ENCODE assay signal across 1 cellular context in genomic region chr1:101410048-101410878, GRCh38.
TF ChIP-seq lines count a peak whose summit lies in the region.

No MANE protein-coding gene starts in this region.

TF ChIP-seq in GM12878, 131 proteins besides CTCF, POLR2A, EP300 and RAD21 (continued from another document and continues in another):
- peak in 1 of 2 experiments; percentile 71; a peak in 2 of 3 replicates for TF ChIP-seq EGR1 (IDR thresholded peaks at IDR 0.05; ENCODE audit: borderline replicate concordance in 1 of 2, low read depth in 2 of 2, low read length in 2 of 2)
- peak; percentile 91 for TF ChIP-seq PAX5 (IDR thresholded peaks at IDR 0.05; ENCODE audit: borderline replicate concordance, low read depth, low read length)
- TF ChIP-seq STAT3 (IDR thresholded peaks at IDR 0.05; ENCODE audit: low read depth, low read length), result 0 out of 2 replicates have a peak, but pooled peaks have one; percentile 17
- TF ChIP-seq PBX3 (IDR thresholded peaks at IDR 0.05; ENCODE audit: insufficient replicate concordance, low read depth, low read length), result no peak
- TF ChIP-seq ELK1 (IDR thresholded peaks at IDR 0.05; ENCODE audit: low read depth, low read length), result no peak
- 0 out of 2 replicates have a peak, but pooled peaks have one; percentile 39 for TF ChIP-seq GABPA (IDR thresholded peaks at IDR 0.05; ENCODE audit: low read depth)
- TF ChIP-seq, protein P1, sequence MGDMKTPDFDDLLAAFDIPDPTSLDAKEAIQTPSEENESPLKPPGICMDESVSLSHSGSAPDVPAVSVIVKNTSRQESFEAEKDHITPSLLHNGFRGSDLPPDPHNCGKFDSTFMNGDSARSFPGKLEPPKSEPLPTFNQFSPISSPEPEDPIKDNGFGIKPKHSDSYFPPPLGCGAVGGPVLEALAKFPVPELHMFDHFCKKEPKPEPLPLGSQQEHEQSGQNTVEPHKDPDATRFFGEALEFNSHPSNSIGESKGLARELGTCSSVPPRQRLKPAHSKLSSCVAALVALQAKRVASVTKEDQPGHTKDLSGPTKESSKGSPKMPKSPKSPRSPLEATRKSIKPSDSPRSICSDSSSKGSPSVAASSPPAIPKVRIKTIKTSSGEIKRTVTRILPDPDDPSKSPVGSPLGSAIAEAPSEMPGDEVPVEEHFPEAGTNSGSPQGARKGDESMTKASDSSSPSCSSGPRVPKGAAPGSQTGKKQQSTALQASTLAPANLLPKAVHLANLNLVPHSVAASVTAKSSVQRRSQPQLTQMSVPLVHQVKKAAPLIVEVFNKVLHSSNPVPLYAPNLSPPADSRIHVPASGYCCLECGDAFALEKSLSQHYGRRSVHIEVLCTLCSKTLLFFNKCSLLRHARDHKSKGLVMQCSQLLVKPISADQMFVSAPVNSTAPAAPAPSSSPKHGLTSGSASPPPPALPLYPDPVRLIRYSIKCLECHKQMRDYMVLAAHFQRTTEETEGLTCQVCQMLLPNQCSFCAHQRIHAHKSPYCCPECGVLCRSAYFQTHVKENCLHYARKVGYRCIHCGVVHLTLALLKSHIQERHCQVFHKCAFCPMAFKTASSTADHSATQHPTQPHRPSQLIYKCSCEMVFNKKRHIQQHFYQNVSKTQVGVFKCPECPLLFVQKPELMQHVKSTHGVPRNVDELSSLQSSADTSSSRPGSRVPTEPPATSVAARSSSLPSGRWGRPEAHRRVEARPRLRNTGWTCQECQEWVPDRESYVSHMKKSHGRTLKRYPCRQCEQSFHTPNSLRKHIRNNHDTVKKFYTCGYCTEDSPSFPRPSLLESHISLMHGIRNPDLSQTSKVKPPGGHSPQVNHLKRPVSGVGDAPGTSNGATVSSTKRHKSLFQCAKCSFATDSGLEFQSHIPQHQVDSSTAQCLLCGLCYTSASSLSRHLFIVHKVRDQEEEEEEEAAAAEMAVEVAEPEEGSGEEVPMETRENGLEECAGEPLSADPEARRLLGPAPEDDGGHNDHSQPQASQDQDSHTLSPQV (IDR thresholded peaks at IDR 0.05), result peak; percentile 61
- peak; percentile 78 for TF ChIP-seq DPF2 (IDR thresholded peaks at IDR 0.05)
- TF ChIP-seq, protein P2, sequence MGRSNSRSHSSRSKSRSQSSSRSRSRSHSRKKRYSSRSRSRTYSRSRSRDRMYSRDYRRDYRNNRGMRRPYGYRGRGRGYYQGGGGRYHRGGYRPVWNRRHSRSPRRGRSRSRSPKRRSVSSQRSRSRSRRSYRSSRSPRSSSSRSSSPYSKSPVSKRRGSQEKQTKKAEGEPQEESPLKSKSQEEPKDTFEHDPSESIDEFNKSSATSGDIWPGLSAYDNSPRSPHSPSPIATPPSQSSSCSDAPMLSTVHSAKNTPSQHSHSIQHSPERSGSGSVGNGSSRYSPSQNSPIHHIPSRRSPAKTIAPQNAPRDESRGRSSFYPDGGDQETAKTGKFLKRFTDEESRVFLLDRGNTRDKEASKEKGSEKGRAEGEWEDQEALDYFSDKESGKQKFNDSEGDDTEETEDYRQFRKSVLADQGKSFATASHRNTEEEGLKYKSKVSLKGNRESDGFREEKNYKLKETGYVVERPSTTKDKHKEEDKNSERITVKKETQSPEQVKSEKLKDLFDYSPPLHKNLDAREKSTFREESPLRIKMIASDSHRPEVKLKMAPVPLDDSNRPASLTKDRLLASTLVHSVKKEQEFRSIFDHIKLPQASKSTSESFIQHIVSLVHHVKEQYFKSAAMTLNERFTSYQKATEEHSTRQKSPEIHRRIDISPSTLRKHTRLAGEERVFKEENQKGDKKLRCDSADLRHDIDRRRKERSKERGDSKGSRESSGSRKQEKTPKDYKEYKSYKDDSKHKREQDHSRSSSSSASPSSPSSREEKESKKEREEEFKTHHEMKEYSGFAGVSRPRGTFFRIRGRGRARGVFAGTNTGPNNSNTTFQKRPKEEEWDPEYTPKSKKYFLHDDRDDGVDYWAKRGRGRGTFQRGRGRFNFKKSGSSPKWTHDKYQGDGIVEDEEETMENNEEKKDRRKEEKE (IDR thresholded peaks at IDR 0.05), result no peak
- no peak for TF ChIP-seq KDM1A (IDR thresholded peaks at IDR 0.05; ENCODE audit: borderline replicate concordance)
- no peak for TF ChIP-seq ZZZ3 (IDR thresholded peaks at IDR 0.05; ENCODE audit: control insufficient read depth, insufficient read length, low read depth)
- peak; percentile 98 to 99 for TF ChIP-seq IKZF2 (IDR thresholded peaks at IDR 0.05)
- peak; percentile 92 for TF ChIP-seq POLR2AphosphoS5 (IDR thresholded peaks at IDR 0.05; ENCODE audit: low read length)
- TF ChIP-seq SIX5 (IDR thresholded peaks at IDR 0.05; ENCODE audit: low read depth, low read length, severe bottlenecking), result no peak
- no peak for TF ChIP-seq CHD4 (IDR thresholded peaks at IDR 0.05)
- peak; percentile 25 for TF ChIP-seq RELA (IDR thresholded peaks at IDR 0.05; ENCODE audit: borderline replicate concordance, partially characterized antibody)
- no peak; the same call in none of the 2 replicates for TF ChIP-seq CBFB (IDR thresholded peaks at IDR 0.05; ENCODE audit: low read depth)
- TF ChIP-seq ATF3 (IDR thresholded peaks at IDR 0.05; ENCODE audit: borderline replicate concordance, extremely low read depth, low read depth, low read length), result no peak
- TF ChIP-seq, protein P3, sequence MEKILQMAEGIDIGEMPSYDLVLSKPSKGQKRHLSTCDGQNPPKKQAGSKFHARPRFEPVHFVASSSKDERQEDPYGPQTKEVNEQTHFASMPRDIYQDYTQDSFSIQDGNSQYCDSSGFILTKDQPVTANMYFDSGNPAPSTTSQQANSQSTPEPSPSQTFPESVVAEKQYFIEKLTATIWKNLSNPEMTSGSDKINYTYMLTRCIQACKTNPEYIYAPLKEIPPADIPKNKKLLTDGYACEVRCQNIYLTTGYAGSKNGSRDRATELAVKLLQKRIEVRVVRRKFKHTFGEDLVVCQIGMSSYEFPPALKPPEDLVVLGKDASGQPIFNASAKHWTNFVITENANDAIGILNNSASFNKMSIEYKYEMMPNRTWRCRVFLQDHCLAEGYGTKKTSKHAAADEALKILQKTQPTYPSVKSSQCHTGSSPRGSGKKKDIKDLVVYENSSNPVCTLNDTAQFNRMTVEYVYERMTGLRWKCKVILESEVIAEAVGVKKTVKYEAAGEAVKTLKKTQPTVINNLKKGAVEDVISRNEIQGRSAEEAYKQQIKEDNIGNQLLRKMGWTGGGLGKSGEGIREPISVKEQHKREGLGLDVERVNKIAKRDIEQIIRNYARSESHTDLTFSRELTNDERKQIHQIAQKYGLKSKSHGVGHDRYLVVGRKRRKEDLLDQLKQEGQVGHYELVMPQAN (conservative IDR thresholded peaks at IDR 0.05), result no peak; the same call in 1 of the 2 replicates
- TF ChIP-seq ZSCAN29 (IDR thresholded peaks at IDR 0.05), result no peak
- TF ChIP-seq, protein P4, sequence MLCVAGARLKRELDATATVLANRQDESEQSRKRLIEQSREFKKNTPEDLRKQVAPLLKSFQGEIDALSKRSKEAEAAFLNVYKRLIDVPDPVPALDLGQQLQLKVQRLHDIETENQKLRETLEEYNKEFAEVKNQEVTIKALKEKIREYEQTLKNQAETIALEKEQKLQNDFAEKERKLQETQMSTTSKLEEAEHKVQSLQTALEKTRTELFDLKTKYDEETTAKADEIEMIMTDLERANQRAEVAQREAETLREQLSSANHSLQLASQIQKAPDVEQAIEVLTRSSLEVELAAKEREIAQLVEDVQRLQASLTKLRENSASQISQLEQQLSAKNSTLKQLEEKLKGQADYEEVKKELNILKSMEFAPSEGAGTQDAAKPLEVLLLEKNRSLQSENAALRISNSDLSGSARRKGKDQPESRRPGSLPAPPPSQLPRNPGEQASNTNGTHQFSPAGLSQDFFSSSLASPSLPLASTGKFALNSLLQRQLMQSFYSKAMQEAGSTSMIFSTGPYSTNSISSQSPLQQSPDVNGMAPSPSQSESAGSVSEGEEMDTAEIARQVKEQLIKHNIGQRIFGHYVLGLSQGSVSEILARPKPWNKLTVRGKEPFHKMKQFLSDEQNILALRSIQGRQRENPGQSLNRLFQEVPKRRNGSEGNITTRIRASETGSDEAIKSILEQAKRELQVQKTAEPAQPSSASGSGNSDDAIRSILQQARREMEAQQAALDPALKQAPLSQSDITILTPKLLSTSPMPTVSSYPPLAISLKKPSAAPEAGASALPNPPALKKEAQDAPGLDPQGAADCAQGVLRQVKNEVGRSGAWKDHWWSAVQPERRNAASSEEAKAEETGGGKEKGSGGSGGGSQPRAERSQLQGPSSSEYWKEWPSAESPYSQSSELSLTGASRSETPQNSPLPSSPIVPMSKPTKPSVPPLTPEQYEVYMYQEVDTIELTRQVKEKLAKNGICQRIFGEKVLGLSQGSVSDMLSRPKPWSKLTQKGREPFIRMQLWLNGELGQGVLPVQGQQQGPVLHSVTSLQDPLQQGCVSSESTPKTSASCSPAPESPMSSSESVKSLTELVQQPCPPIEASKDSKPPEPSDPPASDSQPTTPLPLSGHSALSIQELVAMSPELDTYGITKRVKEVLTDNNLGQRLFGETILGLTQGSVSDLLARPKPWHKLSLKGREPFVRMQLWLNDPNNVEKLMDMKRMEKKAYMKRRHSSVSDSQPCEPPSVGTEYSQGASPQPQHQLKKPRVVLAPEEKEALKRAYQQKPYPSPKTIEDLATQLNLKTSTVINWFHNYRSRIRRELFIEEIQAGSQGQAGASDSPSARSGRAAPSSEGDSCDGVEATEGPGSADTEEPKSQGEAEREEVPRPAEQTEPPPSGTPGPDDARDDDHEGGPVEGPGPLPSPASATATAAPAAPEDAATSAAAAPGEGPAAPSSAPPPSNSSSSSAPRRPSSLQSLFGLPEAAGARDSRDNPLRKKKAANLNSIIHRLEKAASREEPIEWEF (IDR thresholded peaks at IDR 0.05; ENCODE audit: insufficient replicate concordance, low read depth, low read length), result peak; percentile 99
- TF ChIP-seq TCF12 (IDR thresholded peaks at IDR 0.05; ENCODE audit: low read depth, low read length), result peak; percentile 93
- TF ChIP-seq FOXM1 (IDR thresholded peaks at IDR 0.05; ENCODE audit: low read depth, low read length), result peak; percentile 97
- TF ChIP-seq, protein P5, sequence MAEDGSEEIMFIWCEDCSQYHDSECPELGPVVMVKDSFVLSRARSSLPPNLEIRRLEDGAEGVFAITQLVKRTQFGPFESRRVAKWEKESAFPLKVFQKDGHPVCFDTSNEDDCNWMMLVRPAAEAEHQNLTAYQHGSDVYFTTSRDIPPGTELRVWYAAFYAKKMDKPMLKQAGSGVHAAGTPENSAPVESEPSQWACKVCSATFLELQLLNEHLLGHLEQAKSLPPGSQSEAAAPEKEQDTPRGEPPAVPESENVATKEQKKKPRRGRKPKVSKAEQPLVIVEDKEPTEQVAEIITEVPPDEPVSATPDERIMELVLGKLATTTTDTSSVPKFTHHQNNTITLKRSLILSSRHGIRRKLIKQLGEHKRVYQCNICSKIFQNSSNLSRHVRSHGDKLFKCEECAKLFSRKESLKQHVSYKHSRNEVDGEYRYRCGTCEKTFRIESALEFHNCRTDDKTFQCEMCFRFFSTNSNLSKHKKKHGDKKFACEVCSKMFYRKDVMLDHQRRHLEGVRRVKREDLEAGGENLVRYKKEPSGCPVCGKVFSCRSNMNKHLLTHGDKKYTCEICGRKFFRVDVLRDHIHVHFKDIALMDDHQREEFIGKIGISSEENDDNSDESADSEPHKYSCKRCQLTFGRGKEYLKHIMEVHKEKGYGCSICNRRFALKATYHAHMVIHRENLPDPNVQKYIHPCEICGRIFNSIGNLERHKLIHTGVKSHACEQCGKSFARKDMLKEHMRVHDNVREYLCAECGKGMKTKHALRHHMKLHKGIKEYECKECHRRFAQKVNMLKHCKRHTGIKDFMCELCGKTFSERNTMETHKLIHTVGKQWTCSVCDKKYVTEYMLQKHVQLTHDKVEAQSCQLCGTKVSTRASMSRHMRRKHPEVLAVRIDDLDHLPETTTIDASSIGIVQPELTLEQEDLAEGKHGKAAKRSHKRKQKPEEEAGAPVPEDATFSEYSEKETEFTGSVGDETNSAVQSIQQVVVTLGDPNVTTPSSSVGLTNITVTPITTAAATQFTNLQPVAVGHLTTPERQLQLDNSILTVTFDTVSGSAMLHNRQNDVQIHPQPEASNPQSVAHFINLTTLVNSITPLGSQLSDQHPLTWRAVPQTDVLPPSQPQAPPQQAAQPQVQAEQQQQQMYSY (CRISPR knock-in tag; IDR thresholded peaks at IDR 0.05), result no peak
- TF ChIP-seq SP1 (IDR thresholded peaks at IDR 0.05; ENCODE audit: low read depth, low read length), result peak; percentile 25
- TF ChIP-seq, protein P6, sequence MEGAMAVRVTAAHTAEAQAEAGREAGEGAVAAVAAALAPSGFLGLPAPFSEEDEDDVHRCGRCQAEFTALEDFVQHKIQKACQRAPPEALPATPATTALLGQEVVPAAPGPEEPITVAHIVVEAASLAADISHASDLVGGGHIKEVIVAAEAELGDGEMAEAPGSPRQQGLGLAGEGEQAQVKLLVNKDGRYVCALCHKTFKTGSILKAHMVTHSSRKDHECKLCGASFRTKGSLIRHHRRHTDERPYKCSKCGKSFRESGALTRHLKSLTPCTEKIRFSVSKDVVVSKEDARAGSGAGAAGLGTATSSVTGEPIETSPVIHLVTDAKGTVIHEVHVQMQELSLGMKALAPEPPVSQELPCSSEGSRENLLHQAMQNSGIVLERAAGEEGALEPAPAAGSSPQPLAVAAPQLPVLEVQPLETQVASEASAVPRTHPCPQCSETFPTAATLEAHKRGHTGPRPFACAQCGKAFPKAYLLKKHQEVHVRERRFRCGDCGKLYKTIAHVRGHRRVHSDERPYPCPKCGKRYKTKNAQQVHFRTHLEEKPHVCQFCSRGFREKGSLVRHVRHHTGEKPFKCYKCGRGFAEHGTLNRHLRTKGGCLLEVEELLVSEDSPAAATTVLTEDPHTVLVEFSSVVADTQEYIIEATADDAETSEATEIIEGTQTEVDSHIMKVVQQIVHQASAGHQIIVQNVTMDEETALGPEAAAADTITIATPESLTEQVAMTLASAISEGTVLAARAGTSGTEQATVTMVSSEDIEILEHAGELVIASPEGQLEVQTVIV (IDR thresholded peaks at IDR 0.05; ENCODE audit: borderline replicate concordance, partially characterized antibody), result no peak
- TF ChIP-seq, protein P7, sequence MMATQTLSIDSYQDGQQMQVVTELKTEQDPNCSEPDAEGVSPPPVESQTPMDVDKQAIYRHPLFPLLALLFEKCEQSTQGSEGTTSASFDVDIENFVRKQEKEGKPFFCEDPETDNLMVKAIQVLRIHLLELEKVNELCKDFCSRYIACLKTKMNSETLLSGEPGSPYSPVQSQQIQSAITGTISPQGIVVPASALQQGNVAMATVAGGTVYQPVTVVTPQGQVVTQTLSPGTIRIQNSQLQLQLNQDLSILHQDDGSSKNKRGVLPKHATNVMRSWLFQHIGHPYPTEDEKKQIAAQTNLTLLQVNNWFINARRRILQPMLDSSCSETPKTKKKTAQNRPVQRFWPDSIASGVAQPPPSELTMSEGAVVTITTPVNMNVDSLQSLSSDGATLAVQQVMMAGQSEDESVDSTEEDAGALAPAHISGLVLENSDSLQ (IDR thresholded peaks at IDR 0.05), result peak; percentile 80
